13 cellular contexts compared by ENCODE assay signal in the genomic region with DNA sequence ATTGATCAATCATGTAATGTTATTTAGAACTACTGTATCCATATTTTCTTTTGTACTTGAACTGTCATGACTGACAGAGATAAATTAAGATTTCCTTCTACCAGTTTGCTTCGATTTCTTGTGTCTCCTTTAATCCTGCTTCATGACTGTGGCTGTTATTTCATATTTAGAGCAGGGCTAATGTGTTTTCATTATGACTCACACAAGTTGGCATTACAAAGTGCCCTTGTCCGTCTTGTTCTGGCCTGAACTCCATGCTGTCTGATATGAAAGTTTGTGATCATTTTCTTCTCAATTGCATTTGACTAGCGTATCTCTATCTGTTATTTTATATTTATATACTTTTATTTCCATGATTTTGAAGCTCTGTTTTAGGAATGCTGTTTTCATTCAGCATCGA.
DNase-seq lines count a peak whose midpoint lies in the region; ATAC-seq and TF ChIP-seq lines count a peak whose summit lies in the region.
"Had no signal": no experiment of that assay in that cellular context is flagged by ENCODE, and none has a peak within 500 bp of the region (broad histone marks: within the 10 kb centered on the region; RNA-seq: fewer than 3 reads in every experiment).

No MANE protein-coding gene starts in this region.

- H3K36me3 ChIP-seq in right atrium auricular region (no peaks in the 10 kb centered on the region), RWPE2 (ENCODE audit: low read depth) (no peaks in the 10 kb centered on the region)

- H3K27ac ChIP-seq in right atrium auricular region, result no peak overlapping the region
- H3K27ac ChIP-seq in RWPE2 (ENCODE audit: poor library complexity, severe bottlenecking), result peak overlapping the region; percentile 35

- intact Hi-C loops in Right ventricle myocardium superior (cut with DNase I), result no loop called here

- peak; percentile 74 for ATAC-seq in Right ventricle myocardium superior (ENCODE audit: poor library complexity)
- peak; percentile 88 for ATAC-seq in RWPE2 (ENCODE audit: low read depth)

- TF ChIP-seq CTCF in right atrium auricular region (IDR thresholded peaks at IDR 0.05), result no peak
- TF ChIP-seq CTCF in RWPE2 (IDR thresholded peaks at IDR 0.05; ENCODE audit: poor library complexity, severe bottlenecking), result no peak

- H3K27me3 ChIP-seq in right atrium auricular region (no peaks in the 10 kb centered on the region), RWPE2 (ENCODE audit: insufficient read depth, poor library complexity, severe bottlenecking) (no peaks in the 10 kb centered on the region)

- H3K4me3 ChIP-seq in right atrium auricular region (no peak overlapping the region), RWPE2 (ENCODE audit: severe bottlenecking) (no peak overlapping the region)

- H3K4me1 ChIP-seq in right atrium auricular region (no peaks in the 10 kb centered on the region), RWPE2 (ENCODE audit: insufficient read depth, poor library complexity, severe bottlenecking) (peaks cover 28% of the 10 kb centered on the region)

- DNase-seq in Right ventricle myocardium superior (no peak), right atrium auricular region (ENCODE audit: low spot score) (no peak), RWPE2 (ENCODE audit: low spot score) (no peak), fibroblast of gingiva (ENCODE audit: low read depth) (peak; percentile 39), superior temporal gyrus (ENCODE audit: extremely low spot score) (peak; percentile 48), NK-92 (lab: John Stamatoyannopoulos, UW; ENCODE audit: unreplicated experiment) (no peak), NCI-H1436 (lab: John Stamatoyannopoulos, UW) (no peak), NCI-H2029 (lab: John Stamatoyannopoulos, UW) (no peak)
- DNase-seq: activated CD4-positive, alpha-beta memory T cell treated with anti-CD3 and anti-CD28 coated beads, Interleukin-2, amount 10 ng/mL, durations not matched to agents 7 days and 5 days; effector CD4-positive, alpha-beta T cell; naive B cell; NCI-H1092 treated with DMSO at 0.1 percent for 48 hours; NCI-H774 had no signal

- H3K9me3 ChIP-seq in right atrium auricular region (no peaks in the 10 kb centered on the region), RWPE2 (ENCODE audit: severe bottlenecking) (no peaks in the 10 kb centered on the region)

Comparison
In these comparisons a context has a peak if more than half of its experiments do, and no peak if none do; other contexts are left out.
1. DNase-seq: peak in fibroblast of gingiva (single experiment) and superior temporal gyrus (single experiment); none in Right ventricle myocardium superior (single experiment), right atrium auricular region (single experiment), RWPE2 (single experiment), NK-92 (single experiment), NCI-H1436 (single experiment) and NCI-H2029 (single experiment).